Comparison of ENCODE assay signal across 2 cellular contexts in the genomic region with DNA sequence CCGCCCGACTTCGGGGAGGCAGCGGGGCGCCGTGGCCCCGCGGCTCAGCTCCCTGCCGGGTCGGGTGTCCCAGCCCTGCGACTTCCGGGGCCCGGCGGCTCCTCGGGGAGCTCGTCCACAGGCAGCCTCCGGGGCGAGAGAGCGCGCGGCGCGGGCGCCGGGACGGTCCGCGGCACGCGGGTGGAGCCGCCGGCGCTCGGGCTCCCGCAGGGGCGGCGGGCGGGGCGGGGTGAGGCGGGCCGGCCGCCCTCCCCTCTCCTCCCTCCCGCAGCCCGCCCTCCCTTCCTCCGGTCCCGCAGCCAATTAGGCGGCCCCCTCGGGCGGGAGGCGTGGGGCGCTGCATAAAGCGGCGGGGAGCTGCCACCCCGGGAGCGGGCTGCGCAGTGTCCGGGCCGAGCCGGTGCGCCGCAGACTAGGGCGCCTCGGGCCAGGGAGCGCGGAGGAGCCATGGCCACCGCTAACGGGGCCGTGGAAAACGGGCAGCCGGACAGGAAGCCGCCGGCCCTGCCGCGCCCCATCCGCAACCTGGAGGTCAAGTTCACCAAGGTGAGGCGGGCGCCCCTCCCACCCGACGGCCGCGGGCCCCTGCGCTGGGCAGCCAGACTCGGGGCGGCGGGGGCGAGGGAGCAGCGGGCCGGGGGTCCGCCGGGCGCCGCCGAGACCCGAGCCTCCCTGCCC.
TF ChIP-seq lines count a peak whose summit lies in the region.

A gene (plus strand): TSS at position 371 of the 678 bp plus-strand sequence. CDS start 77 bp downstream, at position 448.

TF ChIP-seq in SK-N-SH, 30 proteins besides CTCF, POLR2A, EP300 and RAD21:
- TF ChIP-seq FOXJ3 (CRISPR knock-in tag; IDR thresholded peaks at IDR 0.05) (no peak), NRF1 (IDR thresholded peaks at IDR 0.05; ENCODE audit: low read depth, low read length) (0 out of 2 replicates have a peak, but pooled peaks have one; percentile 25), MEF2A (IDR thresholded peaks at IDR 0.05; ENCODE audit: borderline replicate concordance, low read depth) (no peak)
TF ChIP-seq in SK-N-SH: peak in this region for 1.

TF ChIP-seq in H1, 55 proteins besides CTCF, POLR2A, EP300 and RAD21:
- peak; percentile 17 for TF ChIP-seq EZH2 (IDR thresholded peaks at IDR 0.05; ENCODE audit: low read depth, low read length, severe bottlenecking)
- peak; percentile 79 for TF ChIP-seq KDM4A (IDR thresholded peaks at IDR 0.05; ENCODE audit: low read depth, low read length, severe bottlenecking)
- TF ChIP-seq, protein P1, sequence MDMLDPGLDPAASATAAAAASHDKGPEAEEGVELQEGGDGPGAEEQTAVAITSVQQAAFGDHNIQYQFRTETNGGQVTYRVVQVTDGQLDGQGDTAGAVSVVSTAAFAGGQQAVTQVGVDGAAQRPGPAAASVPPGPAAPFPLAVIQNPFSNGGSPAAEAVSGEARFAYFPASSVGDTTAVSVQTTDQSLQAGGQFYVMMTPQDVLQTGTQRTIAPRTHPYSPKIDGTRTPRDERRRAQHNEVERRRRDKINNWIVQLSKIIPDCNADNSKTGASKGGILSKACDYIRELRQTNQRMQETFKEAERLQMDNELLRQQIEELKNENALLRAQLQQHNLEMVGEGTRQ (IDR thresholded peaks at IDR 0.05; ENCODE audit: low read length), result no peak
